Comparison of ENCODE assay signal across 22 cellular contexts in genomic region chr20:6855806-6856205, GRCh38.
A peak's percentile ranks its signal among the peaks of the same experiment; 100 is the strongest.
DNase-seq lines count a peak whose midpoint lies in the region; TF ChIP-seq lines count a peak whose summit lies in the region.
"Had no signal": no experiment of that assay in that cellular context is flagged by ENCODE, and none has a peak within 500 bp of the region (broad histone marks: within the 10 kb centered on the region; RNA-seq: fewer than 3 reads in every experiment).

No MANE protein-coding gene starts in this region.

- no peak overlapping the region for H2AFZ ChIP-seq in SK-N-SH (ENCODE audit: low read depth)
- H2AFZ ChIP-seq: PC-9 had no signal

- H3K9ac ChIP-seq in SK-N-SH = no peak overlapping the region

- H3K4me2 ChIP-seq in SK-N-SH = no peak overlapping the region
- H3K4me2 ChIP-seq: PC-9 had no signal

- DNase-seq in SKM-1 treated with dmso at 0.1 percent for 144 hours (lab: John Stamatoyannopoulos, UW; ENCODE audit: unreplicated experiment) (peak; percentile 25), SKM-1 (lab: John Stamatoyannopoulos, UW; ENCODE audit: unreplicated experiment) (no peak), NOMO-1 treated with DMSO at 0.1 percent for 48 hours (lab: John Stamatoyannopoulos, UW; ENCODE audit: unreplicated experiment) (peak; percentile 26), iris pigment epithelial cell (ENCODE audit: low read depth) (peak; percentile 3), GF-D8 (lab: John Stamatoyannopoulos, UW) (no peak), anterior cingulate cortex (lab: John Stamatoyannopoulos, UW) (no peak), SK-N-SH (no peak)
- DNase-seq: Calu3; CD8-positive, alpha-beta memory T cell; DMS153; MG63; NCI-H1694; NCI-H2081 treated with DMSO at 0.1 percent for 48 hours; NCI-H446 treated with DMSO at 0.1 percent for 48 hours; NCI-H774; NK-92 treated with Interleukin-12 subunit alpha and Interleukin-12 subunit beta, amount 100 ng/mL, for 24 hours; PC-9; SHP77 treated with DMSO at 0.1 percent for 48 hours; T-helper 1 cell had no signal

- no peaks in the 10 kb centered on the region for H3K9me2 ChIP-seq in SK-N-SH

- H3K27me3 ChIP-seq in SK-N-SH (ENCODE audit: insufficient read depth) = no peaks in the 10 kb centered on the region
- H3K27me3 ChIP-seq: MG63 had no signal

- no peak for TF ChIP-seq CTCF in SK-N-SH (IDR thresholded peaks at IDR 0.05)

- POLR2A ChIA-PET in SK-N-SH (lab: Yijun Ruan, JAX) = no interaction called here

- H3K79me2 ChIP-seq in SK-N-SH (ENCODE audit: insufficient read depth) = no peaks in the 10 kb centered on the region

- H3K9me3 ChIP-seq in SK-N-SH = no peaks in the 10 kb centered on the region
- H3K9me3 ChIP-seq: MG63 had no signal

- WGBS in SK-N-SH (ENCODE audit: low lambda C conversion rate) = 0% methylated on average over 1 of the region's 1 CpG

- no peak overlapping the region for H3K4me3 ChIP-seq in SK-N-SH (ENCODE audit: low read depth in 2 of 2, low read length in 1 of 2)
- H3K4me3 ChIP-seq: MG63, PC-9, SK-N-MC had no signal

- CTCF ChIA-PET in SK-N-SH (lab: Yijun Ruan, JAX) = interaction anchor here (1.0 kb wide), 1 partner anchor 44 kb away, joined by 3 read pairs; no protein-coding TSS in a partner anchor

- no peak for TF ChIP-seq EP300 in SK-N-SH (IDR thresholded peaks at IDR 0.05; ENCODE audit: borderline replicate concordance in 1 of 2, low read depth in 1 of 2, low read length in 1 of 2)

- H3K27ac ChIP-seq in SK-N-SH (ENCODE audit: low read depth in 2 of 2, low read length in 1 of 2) = no peak overlapping the region
- H3K27ac ChIP-seq: C4-2B, PC-9, RWPE1, SK-N-MC had no signal

- H3K4me1 ChIP-seq in SK-N-SH (ENCODE audit: control insufficient read depth in 1 of 2, insufficient read depth in 2 of 2, low read depth in 1 of 2, low read length in 1 of 2) = no peaks in the 10 kb centered on the region

- H3K36me3 ChIP-seq in SK-N-SH (replicated peaks in 1 of 2; ENCODE audit: control insufficient read depth in 1 of 2, insufficient read depth in 2 of 2, low read length in 1 of 2) = no peaks in the 10 kb centered on the region
- H3K36me3 ChIP-seq: MG63 had no signal

- H3F3A ChIP-seq in SK-N-SH (replicated peaks; ENCODE audit: insufficient read depth) = no peaks in the 10 kb centered on the region

- no peaks in the 10 kb centered on the region for H4K20me1 ChIP-seq in SK-N-SH (ENCODE audit: insufficient read depth)

- no peak for TF ChIP-seq RAD21 in SK-N-SH (IDR thresholded peaks at IDR 0.05; ENCODE audit: low read length)

TF ChIP-seq in SK-N-SH, 30 proteins besides CTCF, POLR2A, EP300 and RAD21:
- no peak for TF ChIP-seq SIN3A (IDR thresholded peaks at IDR 0.05; ENCODE audit: borderline replicate concordance, low read depth, low read length)

Comparison
In these comparisons a context has a peak if more than half of its experiments do, and no peak if none do; other contexts are left out.
1. DNase-seq: peak in SKM-1 treated with dmso at 0.1 percent for 144 hours (single experiment), NOMO-1 treated with DMSO at 0.1 percent for 48 hours (single experiment) and iris pigment epithelial cell (single experiment); none in SKM-1 (single experiment), GF-D8 (single experiment), anterior cingulate cortex (0 of 58) and SK-N-SH (single experiment).